ENCODE assay signal across 1 cellular context in the genomic region with DNA sequence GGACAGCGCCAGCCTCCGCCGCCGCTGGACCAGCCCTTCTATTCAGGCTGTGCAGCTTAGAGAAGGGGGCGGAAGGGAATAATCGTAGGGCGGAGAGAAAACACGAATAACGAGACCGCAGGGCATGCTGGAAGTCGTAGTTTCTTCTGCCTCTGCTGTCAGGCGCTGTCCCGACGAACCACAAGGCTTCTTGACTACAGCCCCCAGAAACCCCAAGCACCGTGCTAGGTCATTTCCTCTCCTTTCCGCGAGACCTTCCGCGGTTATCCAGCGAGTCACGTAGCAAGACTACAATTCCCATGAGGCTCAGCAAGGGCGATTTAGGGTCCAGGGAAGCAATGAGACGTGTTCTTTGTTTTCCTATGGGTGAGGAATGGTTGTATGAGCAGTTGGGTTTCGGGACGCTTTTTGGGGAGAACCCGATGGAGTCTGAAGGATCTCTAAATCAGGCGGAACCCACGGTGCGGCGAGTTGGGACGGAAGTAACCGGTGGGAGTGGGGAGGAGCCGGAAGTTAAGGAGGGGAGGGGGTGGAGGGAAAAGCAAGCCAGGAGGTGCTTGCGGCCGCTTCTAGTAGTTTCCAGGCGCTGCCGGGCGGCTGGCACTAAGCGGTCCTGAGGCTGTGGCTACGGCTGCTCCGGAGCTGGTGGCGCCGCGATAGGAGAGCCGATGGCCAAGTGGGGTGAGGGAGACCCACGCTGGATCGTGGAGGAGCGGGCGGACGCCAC.
TF ChIP-seq lines count a peak whose summit lies in the region.

Gene AHSA1, plus strand, starts transcription at position 572 of the 727 bp plus-strand sequence. Its CDS starts 97 bp downstream, at position 669.
Gene VIPAS39, minus strand, starts transcription at position 80 of the 727 bp plus-strand sequence. CDS start 3,499 bp downstream, outside the sequence.

TF ChIP-seq in GM12878, 131 proteins besides CTCF, POLR2A, EP300 and RAD21 (continued from another document and continues in another):
- TF ChIP-seq, protein P1, sequence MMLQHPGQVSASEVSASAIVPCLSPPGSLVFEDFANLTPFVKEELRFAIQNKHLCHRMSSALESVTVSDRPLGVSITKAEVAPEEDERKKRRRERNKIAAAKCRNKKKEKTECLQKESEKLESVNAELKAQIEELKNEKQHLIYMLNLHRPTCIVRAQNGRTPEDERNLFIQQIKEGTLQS (IDR thresholded peaks at IDR 0.05; ENCODE audit: borderline replicate concordance, extremely low read depth, low read depth, low read length) = peak; percentile 29; the same call in 1 of the 2 replicates
- 0 out of 2 replicates have a peak, but pooled peaks have one; percentile 31 for TF ChIP-seq SREBF2 (IDR thresholded peaks at IDR 0.05; ENCODE audit: low read length)
- peak; percentile 76; the same call in 1 of the 2 replicates for TF ChIP-seq POLR2AphosphoS5 (IDR thresholded peaks at IDR 0.05; ENCODE audit: low read length)
- no peak for TF ChIP-seq CHD4 (IDR thresholded peaks at IDR 0.05)
- TF ChIP-seq CHD1 (IDR thresholded peaks at IDR 0.05; ENCODE audit: low read depth, low read length) = no peak
- TF ChIP-seq CBFB (IDR thresholded peaks at IDR 0.05; ENCODE audit: low read depth) = peak; percentile 92; the same call in 1 of the 2 replicates
- TF ChIP-seq ASH2L (IDR thresholded peaks at IDR 0.05; ENCODE audit: borderline replicate concordance, low read depth) = no peak
- peak; percentile 73 for TF ChIP-seq FOXK2 (IDR thresholded peaks at IDR 0.05)
- peak; percentile 37; the same call in 1 of the 2 replicates for TF ChIP-seq MTA2 (IDR thresholded peaks at IDR 0.05; ENCODE audit: low read depth)
- peak; percentile 100 for TF ChIP-seq IKZF1 (conservative IDR thresholded peaks at IDR 0.05)
- peak; percentile 27; the same call in 1 of the 2 replicates for TF ChIP-seq WRNIP1 (IDR thresholded peaks at IDR 0.05; ENCODE audit: borderline replicate concordance, low read depth, low read length)
- peak; percentile 97 for TF ChIP-seq HCFC1 (IDR thresholded peaks at IDR 0.05; ENCODE audit: low read length)
- peak; percentile 40; the same call in 1 of the 2 replicates for TF ChIP-seq NR2F1 (conservative IDR thresholded peaks at IDR 0.05)
- peak; percentile 99 for TF ChIP-seq STAT1 (conservative IDR thresholded peaks at IDR 0.05)
- TF ChIP-seq, protein P2, sequence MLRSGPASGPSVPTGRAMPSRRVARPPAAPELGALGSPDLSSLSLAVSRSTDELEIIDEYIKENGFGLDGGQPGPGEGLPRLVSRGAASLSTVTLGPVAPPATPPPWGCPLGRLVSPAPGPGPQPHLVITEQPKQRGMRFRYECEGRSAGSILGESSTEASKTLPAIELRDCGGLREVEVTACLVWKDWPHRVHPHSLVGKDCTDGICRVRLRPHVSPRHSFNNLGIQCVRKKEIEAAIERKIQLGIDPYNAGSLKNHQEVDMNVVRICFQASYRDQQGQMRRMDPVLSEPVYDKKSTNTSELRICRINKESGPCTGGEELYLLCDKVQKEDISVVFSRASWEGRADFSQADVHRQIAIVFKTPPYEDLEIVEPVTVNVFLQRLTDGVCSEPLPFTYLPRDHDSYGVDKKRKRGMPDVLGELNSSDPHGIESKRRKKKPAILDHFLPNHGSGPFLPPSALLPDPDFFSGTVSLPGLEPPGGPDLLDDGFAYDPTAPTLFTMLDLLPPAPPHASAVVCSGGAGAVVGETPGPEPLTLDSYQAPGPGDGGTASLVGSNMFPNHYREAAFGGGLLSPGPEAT (IDR thresholded peaks at IDR 0.05; ENCODE audit: low read depth) = peak; percentile 78
- peak; percentile 97 for TF ChIP-seq E2F8 (IDR thresholded peaks at IDR 0.05; ENCODE audit: low read depth, partially characterized antibody)
- peak; percentile 82; the same call in 1 of the 2 replicates for TF ChIP-seq PML (IDR thresholded peaks at IDR 0.05; ENCODE audit: low read length)
- TF ChIP-seq SREBF1 (IDR thresholded peaks at IDR 0.05; ENCODE audit: low read length) = peak; percentile 91
- TF ChIP-seq ZBTB11 (CRISPR knock-in tag; IDR thresholded peaks at IDR 0.05) = peak; percentile 83
- TF ChIP-seq YY1 (IDR thresholded peaks at IDR 0.05; ENCODE audit: low read depth, low read length) = peak; percentile 76
- no peak for TF ChIP-seq CBX5 (IDR thresholded peaks at IDR 0.05; ENCODE audit: low read depth)
- TF ChIP-seq, protein P3, sequence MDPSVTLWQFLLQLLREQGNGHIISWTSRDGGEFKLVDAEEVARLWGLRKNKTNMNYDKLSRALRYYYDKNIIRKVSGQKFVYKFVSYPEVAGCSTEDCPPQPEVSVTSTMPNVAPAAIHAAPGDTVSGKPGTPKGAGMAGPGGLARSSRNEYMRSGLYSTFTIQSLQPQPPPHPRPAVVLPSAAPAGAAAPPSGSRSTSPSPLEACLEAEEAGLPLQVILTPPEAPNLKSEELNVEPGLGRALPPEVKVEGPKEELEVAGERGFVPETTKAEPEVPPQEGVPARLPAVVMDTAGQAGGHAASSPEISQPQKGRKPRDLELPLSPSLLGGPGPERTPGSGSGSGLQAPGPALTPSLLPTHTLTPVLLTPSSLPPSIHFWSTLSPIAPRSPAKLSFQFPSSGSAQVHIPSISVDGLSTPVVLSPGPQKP (IDR thresholded peaks at IDR 0.05; ENCODE audit: low read depth, low read length) = peak; percentile 56
- peak; percentile 38; the same call in 1 of the 2 replicates for TF ChIP-seq TCF12 (IDR thresholded peaks at IDR 0.05; ENCODE audit: low read depth, low read length)
- peak; percentile 61; the same call in 1 of the 2 replicates for TF ChIP-seq TBL1XR1 (IDR thresholded peaks at IDR 0.05; ENCODE audit: low read depth, low read length)
- TF ChIP-seq ZBTB33 (IDR thresholded peaks at IDR 0.05) = 0 out of 2 replicates have a peak, but pooled peaks have one; percentile 25
- TF ChIP-seq SMAD5 (IDR thresholded peaks at IDR 0.05; ENCODE audit: low read depth) = peak; percentile 59; the same call in 1 of the 2 replicates
- TF ChIP-seq CHD2 (IDR thresholded peaks at IDR 0.05; ENCODE audit: borderline replicate concordance, low read depth, low read length) = peak; percentile 98
- TF ChIP-seq E2F4 (IDR thresholded peaks at IDR 0.05; ENCODE audit: low read depth, low read length) = no peak
- TF ChIP-seq, protein P4, sequence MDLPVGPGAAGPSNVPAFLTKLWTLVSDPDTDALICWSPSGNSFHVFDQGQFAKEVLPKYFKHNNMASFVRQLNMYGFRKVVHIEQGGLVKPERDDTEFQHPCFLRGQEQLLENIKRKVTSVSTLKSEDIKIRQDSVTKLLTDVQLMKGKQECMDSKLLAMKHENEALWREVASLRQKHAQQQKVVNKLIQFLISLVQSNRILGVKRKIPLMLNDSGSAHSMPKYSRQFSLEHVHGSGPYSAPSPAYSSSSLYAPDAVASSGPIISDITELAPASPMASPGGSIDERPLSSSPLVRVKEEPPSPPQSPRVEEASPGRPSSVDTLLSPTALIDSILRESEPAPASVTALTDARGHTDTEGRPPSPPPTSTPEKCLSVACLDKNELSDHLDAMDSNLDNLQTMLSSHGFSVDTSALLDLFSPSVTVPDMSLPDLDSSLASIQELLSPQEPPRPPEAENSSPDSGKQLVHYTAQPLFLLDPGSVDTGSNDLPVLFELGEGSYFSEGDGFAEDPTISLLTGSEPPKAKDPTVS (IDR thresholded peaks at IDR 0.05; ENCODE audit: low read depth, low read length) = peak; percentile 94; the same call in 1 of the 2 replicates
- no peak for TF ChIP-seq ZNF687 (IDR thresholded peaks at IDR 0.05)
- peak; percentile 8 for TF ChIP-seq BCL3 (IDR thresholded peaks at IDR 0.05; ENCODE audit: borderline replicate concordance, insufficient read depth, low read depth, low read length, poor library complexity, severe bottlenecking)
- TF ChIP-seq JUND (IDR thresholded peaks at IDR 0.05; ENCODE audit: low read depth, low read length) = no peak
